In the genomic region with DNA sequence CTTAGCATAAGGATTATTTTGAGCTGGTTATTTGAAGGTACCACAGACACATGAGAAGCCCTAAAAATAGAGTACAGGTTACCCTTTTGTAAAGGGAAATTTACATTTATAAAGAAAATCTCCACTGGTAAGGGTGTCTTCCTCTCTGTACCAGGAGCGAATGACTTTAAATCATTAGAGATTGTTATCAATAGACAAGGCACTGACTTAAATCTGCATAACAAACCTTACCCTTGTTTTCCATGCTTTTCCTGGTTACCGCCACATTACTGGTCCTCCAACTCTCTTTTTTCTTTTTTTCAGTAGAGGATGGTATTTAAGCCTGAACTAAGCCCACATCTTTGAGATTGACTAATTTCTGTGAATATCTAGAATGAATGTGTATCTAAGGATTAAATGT, we compare ENCODE assay signal across 16 cellular contexts.
"Had no signal": no experiment of that assay in that cellular context is flagged by ENCODE, and none has a peak within 500 bp of the region (broad histone marks: within the 10 kb centered on the region; RNA-seq: fewer than 3 reads in every experiment).

No MANE protein-coding gene starts in this region.

- H3K9me3 ChIP-seq: neutrophil, sigmoid colon, tibial artery had no signal

- H3K27ac ChIP-seq: left lung, neutrophil, parathyroid adenoma, sigmoid colon, tibial artery had no signal

- H2AFZ ChIP-seq: parathyroid adenoma had no signal

- DNase-seq: activated B cell treated with CpG ODN at 0.5 μM for 24 hours; activated naive CD4-positive, alpha-beta T cell; activated naive CD8-positive, alpha-beta T cell treated with anti-CD3 and anti-CD28 coated beads, Interleukin-2, amount 10 ng/mL, durations not matched to agents 7 days and 5 days; activated T-cell treated with anti-CD3 and anti-CD28 coated beads for 4 hours; effector memory CD4-positive, alpha-beta T cell; head of caudate nucleus; islet precursor cell; left lung; natural killer cell; sigmoid colon; stimulated activated CD4-positive, alpha-beta T cell treated with anti-CD3 and anti-CD28 coated beads, Interleukin-2, amount 100 ng/mL, for 24 hours; stimulated activated naive B cell treated with anti-CD40 and anti-IgM and Interleukin-4, amounts not matched to agents 10 μg/mL and 1 μg/mL and 100 μg/mL, for 72 hours; T-helper 2 cell; tibial artery had no signal

- H3K36me3 ChIP-seq: left lung, neutrophil, sigmoid colon, tibial artery had no signal

- H3K27me3 ChIP-seq: left lung, neutrophil, sigmoid colon, tibial artery had no signal

- H3K4me1 ChIP-seq: left lung had no signal

- H3K9ac ChIP-seq: parathyroid adenoma had no signal

- ATAC-seq: left lung; natural killer cell; stimulated activated naive B cell treated with anti-CD40 and anti-IgM and Interleukin-4, amounts not matched to agents 10 μg/mL and 1 μg/mL and 100 μg/mL, for 72 hours had no signal

- H3K4me3 ChIP-seq: left lung, sigmoid colon, tibial artery had no signal

- H3K79me2 ChIP-seq: parathyroid adenoma had no signal
